In genomic region chr14:103141117-103141796, GRCh38 we compare ENCODE assay signal across 8 cellular contexts. TPM values are rescaled to one million over a fixed set of nuclear protein-coding genes. Genes with fewer than 3 reads are reported as not detected.
DNase-seq lines count a peak whose midpoint lies in the region; ATAC-seq and TF ChIP-seq lines count a peak whose summit lies in the region.

No MANE protein-coding gene starts in this region.

- H3K36me3 ChIP-seq in left ventricle myocardium inferior (no peaks in the 10 kb centered on the region), neuronal stem cell (replicated peaks in 1 of 2; ENCODE audit: control insufficient read depth in 2 of 2, insufficient read depth in 2 of 2, low read length in 2 of 2) (no peaks in the 10 kb centered on the region)

- H3K9me3 ChIP-seq in left ventricle myocardium inferior (replicated peaks) (no peaks in the 10 kb centered on the region), neuronal stem cell (replicated peaks in 1 of 2; ENCODE audit: control insufficient read depth in 2 of 2, insufficient read depth in 1 of 2, low read depth in 1 of 2, low read length in 2 of 2) (no peaks in the 10 kb centered on the region)

- H4K8ac ChIP-seq in neuronal stem cell (ENCODE audit: low read depth, low read length), result no peak overlapping the region

- H2AFZ ChIP-seq in neuronal stem cell (ENCODE audit: low read length), result no peak overlapping the region

- H4K91ac ChIP-seq in neuronal stem cell (ENCODE audit: low read depth, low read length, poor library complexity), result no peak overlapping the region

- no CpG with 5 or more reads among the region's 8 CpGs for WGBS in neuronal stem cell (ENCODE audit: extremely low coverage in 2 of 2, insufficient read length in 2 of 2, insufficient replicate concordance in 1 of 2), 2 donors

- no peak overlapping the region for H3K14ac ChIP-seq in neuronal stem cell (ENCODE audit: low read length)

- H3K9ac ChIP-seq in neuronal stem cell (ENCODE audit: low read depth, low read length, poor library complexity), result no peak overlapping the region

- H2BK120ac ChIP-seq in neuronal stem cell (ENCODE audit: low read depth, low read length), result no peak overlapping the region

- no peak overlapping the region for H3K4me3 ChIP-seq in left ventricle myocardium inferior
- no peak overlapping the region for H3K4me3 ChIP-seq in neuronal stem cell (ENCODE audit: low read length in 2 of 2)

- intact Hi-C loops in left ventricle myocardium inferior (cut with micrococcal nuclease), result no loop called here
- intact Hi-C loops in left cardiac atrium (cut with DNase I), result no loop called here

- no peak overlapping the region for H2BK5ac ChIP-seq in neuronal stem cell (ENCODE audit: low read length)

- H3K4me2 ChIP-seq in neuronal stem cell (ENCODE audit: insufficient read depth, low read length, poor library complexity, severe bottlenecking), result no peak overlapping the region

- peak; percentile 72 for TF ChIP-seq CTCF in left ventricle myocardium inferior (IDR thresholded peaks at IDR 0.05; ENCODE audit: borderline replicate concordance)

- no peak overlapping the region for H2BK15ac ChIP-seq in neuronal stem cell (ENCODE audit: low read length)

- ATAC-seq in left cardiac atrium (no peak), HG03108 (IDR thresholded peaks at IDR 0.05; ENCODE audit: unreplicated experiment) (peak; percentile 18), HG02973 (IDR thresholded peaks at IDR 0.05; ENCODE audit: unreplicated experiment) (no peak), HG03139 (IDR thresholded peaks at IDR 0.05; ENCODE audit: unreplicated experiment) (no peak)

- no peak overlapping the region for H3K23ac ChIP-seq in neuronal stem cell (ENCODE audit: low read depth, low read length, poor library complexity)

- H3K27me3 ChIP-seq in left ventricle myocardium inferior (ENCODE audit: low read depth) (peaks cover 39% of the 10 kb centered on the region), neuronal stem cell (ENCODE audit: control insufficient read depth in 3 of 3, insufficient read depth in 3 of 3, low read depth in 1 of 3, low read length in 3 of 3) (peaks cover 0 to 59% (median 9%) of the 10 kb centered on the region in 3 experiments)

- H3K4ac ChIP-seq in neuronal stem cell (ENCODE audit: low read length), result no peak overlapping the region

- no peak for DNase-seq in left ventricle myocardium inferior
- DNase-seq in left cardiac atrium, result no peak
- peak; percentile 55 to 77 for DNase-seq in NCI-H524 (lab: John Stamatoyannopoulos, UW)
- DNase-seq in cerebellar cortex (ENCODE audit: low spot score), result peak; percentile 62
- DNase-seq in neuronal stem cell (ENCODE audit: low spot score), result no peak

- H3K27ac ChIP-seq in left ventricle myocardium inferior (replicated peaks) (no peak overlapping the region), neuronal stem cell (replicated peaks; ENCODE audit: low read length) (no peak overlapping the region)

- peak overlapping the region; percentile 23 for H3K18ac ChIP-seq in neuronal stem cell (ENCODE audit: low read length)

- H3K4me1 ChIP-seq in left ventricle myocardium inferior (peaks cover 32% of the 10 kb centered on the region), neuronal stem cell (ENCODE audit: control insufficient read depth in 2 of 2, insufficient read depth in 1 of 2, low read depth in 1 of 2, low read length in 2 of 2) (peaks cover 3 to 14% of the 10 kb centered on the region in 2 donors)

- H2BK12ac ChIP-seq in neuronal stem cell (ENCODE audit: low read length), result no peak overlapping the region

- H3K79me1 ChIP-seq in neuronal stem cell (ENCODE audit: low read depth, low read length), result no peaks in the 10 kb centered on the region

- no peak overlapping the region for H2AK5ac ChIP-seq in neuronal stem cell (ENCODE audit: low read depth, low read length)

RNA-seq across cellular contexts. Expression of gene TNFAIP2, which starts 18.0 kb away (rescaled TPM):
- 40.1 TPM for total RNA-seq in left ventricle myocardium inferior
- 10 to 100 TPM; 60.2 to 72.0 TPM for total RNA-seq in left cardiac atrium
- polyA plus RNA-seq in neuronal stem cell (2013, experiment 1 of 2), result 26.4 TPM
- polyA plus RNA-seq in neuronal stem cell (2013, experiment 2 of 2), result 24.5 TPM

RNA-seq across cellular contexts. Expression of gene EXOC3L4, which starts 46.7 kb away (rescaled TPM):
- total RNA-seq in left ventricle myocardium inferior, result 0.66 TPM
- total RNA-seq in left cardiac atrium, result under 1 TPM; 0.91 to 0.92 TPM
- polyA plus RNA-seq in neuronal stem cell (2013, experiment 1 of 2), result not detected
- not detected for polyA plus RNA-seq in neuronal stem cell (2013, experiment 2 of 2)

RNA-seq across cellular contexts. Expression of gene LBHD2, which starts 57.2 kb away (rescaled TPM):
- total RNA-seq in left ventricle myocardium inferior, result not detected
- total RNA-seq in left cardiac atrium, result under 1 TPM in 1 of 2 donors, not detected in 1; 0.47 TPM
- not detected for polyA plus RNA-seq in neuronal stem cell (2013, experiment 1 of 2)
- not detected for polyA plus RNA-seq in neuronal stem cell (2013, experiment 2 of 2)

Comparison
In these comparisons a context has a peak if more than half of its experiments do, and no peak if none do; other contexts are left out.
1. DNase-seq: peak in NCI-H524 (2 of 2) and cerebellar cortex (single experiment); none in left ventricle myocardium inferior (single experiment), left cardiac atrium (single experiment) and neuronal stem cell (single experiment).